ENCODE assay signal across 1 cellular context in genomic region chr5:169767938-169768337, GRCh38.
TF ChIP-seq lines count a peak whose summit lies in the region.

No MANE protein-coding gene starts in this region.

TF ChIP-seq in H1, 55 proteins besides CTCF, POLR2A, EP300 and RAD21:
- TF ChIP-seq, protein P1, sequence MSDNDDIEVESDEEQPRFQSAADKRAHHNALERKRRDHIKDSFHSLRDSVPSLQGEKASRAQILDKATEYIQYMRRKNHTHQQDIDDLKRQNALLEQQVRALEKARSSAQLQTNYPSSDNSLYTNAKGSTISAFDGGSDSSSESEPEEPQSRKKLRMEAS (IDR thresholded peaks at IDR 0.05): peak; percentile 24; the same call in 1 of the 2 replicates
- TF ChIP-seq RFX5 (IDR thresholded peaks at IDR 0.05; ENCODE audit: borderline replicate concordance, low read depth, low read length) (no peak), E2F6 (IDR thresholded peaks at IDR 0.05) (peak; percentile 51; the same call in 1 of the 2 replicates), CTBP2 (IDR thresholded peaks at IDR 0.05; ENCODE audit: borderline replicate concordance, insufficient read depth, insufficient read length, low read length) (no peak), BRCA1 (IDR thresholded peaks at IDR 0.05; ENCODE audit: low read depth, low read length) (no peak)
